19 cellular contexts compared by ENCODE assay signal in genomic region chr19:51507640-51508058, GRCh38. TPM values are rescaled to one million over a fixed set of nuclear protein-coding genes. Genes with fewer than 3 reads are reported as not detected.
"Had no signal": no experiment of that assay in that cellular context is flagged by ENCODE, and none has a peak within 500 bp of the region (broad histone marks: within the 10 kb centered on the region; RNA-seq: fewer than 3 reads in every experiment).

No MANE protein-coding gene starts in this region.

- DNase-seq: activated CD8-positive, alpha-beta T cell treated with anti-CD3 and anti-CD28 coated beads for 36 hours; activated naive CD4-positive, alpha-beta T cell treated with anti-CD3 and anti-CD28 coated beads for 36 hours; colonic mucosa; effector CD8-positive, alpha-beta T cell; foreskin melanocyte; head of caudate nucleus; left colon; mesenchymal stem cell; occipital lobe; psoas muscle; stimulated activated CD4-positive, alpha-beta T cell treated with anti-CD3 and anti-CD28 coated beads, Interleukin-2, amount 100 ng/mL, for 24 hours; upper lobe of left lung had no signal

- H3K4me3 ChIP-seq: colonic mucosa, psoas muscle, upper lobe of left lung had no signal

- H3K36me3 ChIP-seq: colonic mucosa, upper lobe of left lung had no signal

- H3K27ac Mint-ChIP-seq: activated CD8-positive, alpha-beta T cell treated with anti-CD3 and anti-CD28 coated beads for 36 hours; activated naive CD4-positive, alpha-beta T cell treated with anti-CD3 and anti-CD28 coated beads for 36 hours; activated T-helper 17 cell treated with anti-CD3 and anti-CD28 coated beads, Interleukin-2, amount 50 U/mL, for 72 hours; nephron; stimulated activated naive CD8-positive, alpha-beta T cell treated with anti-CD3 and anti-CD28 coated beads, Interleukin-15, Interleukin-2, amounts not matched to agents 100 ng/mL and 50 ng/mL, for 24 hours; T-helper 2 cell treated with Interferon-gamma antibody and Interleukin-4, amounts not matched to agents 5 μg/mL and 100 μg/mL, for 36 hours had no signal

- H3K4me1 Mint-ChIP-seq: nephron had no signal

- H3K27me3 ChIP-seq: colonic mucosa, upper lobe of left lung had no signal

- H3K4me3 Mint-ChIP-seq: activated CD8-positive, alpha-beta T cell treated with anti-CD3 and anti-CD28 coated beads for 36 hours; activated naive CD4-positive, alpha-beta T cell treated with anti-CD3 and anti-CD28 coated beads for 36 hours; activated T-helper 17 cell treated with anti-CD3 and anti-CD28 coated beads, Interleukin-2, amount 50 U/mL, for 72 hours; nephron; stimulated activated naive CD8-positive, alpha-beta T cell treated with anti-CD3 and anti-CD28 coated beads, Interleukin-15, Interleukin-2, amounts not matched to agents 100 ng/mL and 50 ng/mL, for 24 hours; T-helper 2 cell treated with Interferon-gamma antibody and Interleukin-4, amounts not matched to agents 5 μg/mL and 100 μg/mL, for 36 hours had no signal

RNA-seq across cellular contexts. Expression of gene SIGLEC12, which starts 6.0 kb away (rescaled TPM):
- total RNA-seq: activated naive CD4-positive, alpha-beta T cell treated with anti-CD3 and anti-CD28 coated beads for 36 hours; cardiac septum; occipital lobe; sciatic nerve; temporal lobe had no signal

RNA-seq across cellular contexts. Expression of gene SIGLEC6, which starts 23.8 kb away (rescaled TPM):
- total RNA-seq: activated CD8-positive, alpha-beta T cell treated with anti-CD3 and anti-CD28 coated beads for 36 hours; activated naive CD4-positive, alpha-beta T cell treated with anti-CD3 and anti-CD28 coated beads for 36 hours; activated T-helper 17 cell treated with anti-CD3 and anti-CD28 coated beads, Interleukin-2, amount 50 U/mL, for 72 hours; occipital lobe; temporal lobe had no signal

RNA-seq across cellular contexts. Expression of gene CEACAM18, which starts 29.3 kb away (rescaled TPM):
- total RNA-seq: activated CD8-positive, alpha-beta T cell treated with anti-CD3 and anti-CD28 coated beads for 36 hours; activated naive CD4-positive, alpha-beta T cell treated with anti-CD3 and anti-CD28 coated beads for 36 hours; activated T-helper 17 cell treated with anti-CD3 and anti-CD28 coated beads, Interleukin-2, amount 50 U/mL, for 72 hours; cardiac septum; colonic mucosa; left colon; occipital lobe; psoas muscle; sciatic nerve; temporal lobe; upper lobe of left lung had no signal

RNA-seq across cellular contexts. Expression of gene SIGLEC8, which starts 49.4 kb away (rescaled TPM):
- total RNA-seq: activated CD8-positive, alpha-beta T cell treated with anti-CD3 and anti-CD28 coated beads for 36 hours; activated naive CD4-positive, alpha-beta T cell treated with anti-CD3 and anti-CD28 coated beads for 36 hours; activated T-helper 17 cell treated with anti-CD3 and anti-CD28 coated beads, Interleukin-2, amount 50 U/mL, for 72 hours; cardiac septum had no signal
